In the genomic region with DNA sequence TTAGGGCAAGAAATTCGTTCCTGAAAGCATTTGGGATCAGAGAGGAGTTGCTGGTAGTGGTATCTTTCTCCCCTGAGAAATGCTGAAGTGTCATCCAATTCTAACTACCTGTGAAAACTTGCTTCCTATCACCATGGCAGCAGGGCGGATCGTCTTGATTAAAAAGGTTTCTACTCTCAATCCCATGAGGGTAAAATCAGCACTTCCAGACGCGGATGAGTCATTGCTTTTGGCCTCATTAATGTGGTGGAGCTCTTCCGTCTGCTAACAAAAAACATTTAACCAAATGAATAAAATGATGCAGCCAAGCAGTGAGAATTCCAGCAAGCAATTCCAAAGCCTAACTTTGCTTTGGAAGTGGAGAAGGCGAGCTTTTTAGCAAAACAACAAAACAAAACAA, we compare ENCODE assay signal across 9 cellular contexts.
A peak's percentile ranks its signal among the peaks of the same experiment; 100 is the strongest.
DNase-seq lines count a peak whose midpoint lies in the region; ATAC-seq and TF ChIP-seq lines count a peak whose summit lies in the region.
"Had no signal": no experiment of that assay in that cellular context is flagged by ENCODE, and none has a peak within 500 bp of the region (broad histone marks: within the 10 kb centered on the region; RNA-seq: fewer than 3 reads in every experiment).

No MANE protein-coding gene starts in this region.

- DNase-seq in NCI-H187 (lab: John Stamatoyannopoulos, UW) (peak; percentile 9 to 46), NCI-H187 treated with DMSO at 0.1 percent for 48 hours (lab: John Stamatoyannopoulos, UW) (no peak), RWPE2 (ENCODE audit: low spot score) (peak; percentile 66), head of caudate nucleus (peak in 33 of 42 donors; percentile 7 to 86 (median 51))

- no peak for TF ChIP-seq CTCF in RWPE2 (IDR thresholded peaks at IDR 0.05; ENCODE audit: poor library complexity, severe bottlenecking)

- no peaks in the 10 kb centered on the region for H3K9me3 ChIP-seq in RWPE2 (ENCODE audit: severe bottlenecking)

- intact Hi-C loops in head of caudate nucleus (cut with DNase I) = no loop called here

- H3K27me3 ChIP-seq in RWPE2 (ENCODE audit: insufficient read depth, poor library complexity, severe bottlenecking) = no peaks in the 10 kb centered on the region

- peak; percentile 93 for ATAC-seq in RWPE2 (ENCODE audit: low read depth)
- ATAC-seq in HG03095 (IDR thresholded peaks at IDR 0.05; ENCODE audit: unreplicated experiment) = no peak
- ATAC-seq in GM21390 (IDR thresholded peaks at IDR 0.05; ENCODE audit: unreplicated experiment) = no peak
- no peak for ATAC-seq in HG03025 (IDR thresholded peaks at IDR 0.05; ENCODE audit: low FRiP score, unreplicated experiment)
- ATAC-seq: K562 had no signal

- H3K36me3 ChIP-seq in RWPE2 (ENCODE audit: low read depth) = no peaks in the 10 kb centered on the region

- peaks cover 12% of the 10 kb centered on the region for H3K4me1 ChIP-seq in RWPE2 (ENCODE audit: insufficient read depth, poor library complexity, severe bottlenecking)

- H3K27ac ChIP-seq in RWPE2 (ENCODE audit: poor library complexity, severe bottlenecking) (peak overlapping the region; percentile 29), skin epidermis (peak overlapping the region in 17 of 21 experiments; percentile 8 to 83 (median 62))

- no peak overlapping the region for H3K4me3 ChIP-seq in RWPE2 (ENCODE audit: severe bottlenecking)
- H3K4me3 ChIP-seq in skin epidermis = no peak overlapping the region
- H3K4me3 ChIP-seq: K562 had no signal
